8 cellular contexts compared by ENCODE assay signal in genomic region chr10:89250814-89251416, GRCh38. TPM values are rescaled to one million over a fixed set of nuclear protein-coding genes. Genes with fewer than 3 reads are reported as not detected.
DNase-seq lines count a peak whose midpoint lies in the region; ATAC-seq and TF ChIP-seq lines count a peak whose summit lies in the region.

No MANE protein-coding gene starts in this region.

- POLR2A ChIA-PET in naive thymus-derived CD8-positive, alpha-beta T cell (lab: Charles Lee) = interaction anchor here (1.4 to 3.1 kb wide), 7 partner anchors 8 to 451 kb away, joined by 3 to 28 read pairs (median 8); partner anchors contain the start of genes IFIT1, IFIT2, IFIT5 and KIF20B

- TF ChIP-seq CTCF in GM12865 (IDR thresholded peaks at IDR 0.05; ENCODE audit: insufficient read depth, low read depth, low read length, missing control alignments) (no peak), chondrocyte (IDR thresholded peaks at IDR 0.05) (no peak)

- H3K4me1 Mint-ChIP-seq in chondrocyte (ENCODE audit: low read depth) = peaks cover 9% of the 10 kb centered on the region
- H3K4me1 Mint-ChIP-seq in naive thymus-derived CD8-positive, alpha-beta T cell = peaks cover 11 to 31% (median 21%) of the 10 kb centered on the region in 4 donors

- H3K36me3 Mint-ChIP-seq in chondrocyte (ENCODE audit: low read depth) = no peaks in the 10 kb centered on the region
- H3K36me3 Mint-ChIP-seq in naive thymus-derived CD8-positive, alpha-beta T cell = peaks cover 3 to 5% (median 4%) of the 10 kb centered on the region in 3 donors

- no peaks in the 10 kb centered on the region for H3K27me3 Mint-ChIP-seq in chondrocyte (ENCODE audit: low read depth)
- peaks cover 0 to 7% (median 0%) of the 10 kb centered on the region in 5 donors for H3K27me3 Mint-ChIP-seq in naive thymus-derived CD8-positive, alpha-beta T cell

- no peaks in the 10 kb centered on the region for H3K27me3 ChIP-seq in MG63

- DNase-seq in GM12865 (ENCODE audit: low read depth) = no peak
- no peak for DNase-seq in MG63
- DNase-seq in chondrocyte (ENCODE audit: low spot score) = no peak
- peak in 2 of 10 donors; percentile 7 to 10 for DNase-seq in naive thymus-derived CD8-positive, alpha-beta T cell
- DNase-seq in D341Med (ENCODE audit: low spot score) = no peak
- no peak for DNase-seq in stimulated activated CD4-positive, alpha-beta T cell treated with anti-CD3 and anti-CD28 coated beads, Interleukin-2, amount 100 ng/mL, for 48 hours
- no peak for DNase-seq in putamen (ENCODE audit: low spot score)

- H3K27ac Mint-ChIP-seq in chondrocyte (ENCODE audit: unreplicated experiment) = peak overlapping the region; percentile 28
- H3K27ac Mint-ChIP-seq in naive thymus-derived CD8-positive, alpha-beta T cell = peak overlapping the region; percentile 65 to 93 (median 88)

- H3K9me3 Mint-ChIP-seq in chondrocyte (ENCODE audit: low read depth) = no peaks in the 10 kb centered on the region
- H3K9me3 Mint-ChIP-seq in naive thymus-derived CD8-positive, alpha-beta T cell = peaks cover 0 to 8% (median 3%) of the 10 kb centered on the region in 9 donors

- peak overlapping the region; percentile 75 for H3K4me3 Mint-ChIP-seq in chondrocyte (ENCODE audit: unreplicated experiment)
- peak overlapping the region; percentile 83 to 93 (median 88) for H3K4me3 Mint-ChIP-seq in naive thymus-derived CD8-positive, alpha-beta T cell

- H3K4me3 ChIP-seq in GM12865 (ENCODE audit: low read depth, low read length) (peak overlapping the region; percentile 82), MG63 (peak overlapping the region; percentile 89)

- H3K36me3 ChIP-seq in MG63 = no peaks in the 10 kb centered on the region

- H3K9me3 ChIP-seq in MG63 = peaks cover 10% of the 10 kb centered on the region

- no peak for ATAC-seq in naive thymus-derived CD8-positive, alpha-beta T cell
- ATAC-seq in GM19351 (IDR thresholded peaks at IDR 0.05; ENCODE audit: unreplicated experiment) = no peak

RNA-seq across cellular contexts. Expression of gene LIPA, which starts 0.7 kb away (rescaled TPM):
- total RNA-seq in MG63 (2014; rRNA removed; shearing (Covaris generic); ENCODE audit: low replicate concordance) = 37.5 and 45.9 TPM in 2 replicates
- 35.8 to 52.5 TPM (median 44.1 TPM) in 3 replicates for total RNA-seq in chondrocyte
- total RNA-seq in naive thymus-derived CD8-positive, alpha-beta T cell = 10 to 100 TPM; 31.2 to 38.4 TPM
- 100 to 1,000 TPM in 1 of 3 donors, 10 to 100 TPM in 2; 86.7 to 102 (median 88.6) TPM for polyA plus RNA-seq in naive thymus-derived CD8-positive, alpha-beta T cell

RNA-seq across cellular contexts. Expression of gene CH25H, which starts 43.8 kb away (rescaled TPM):
- total RNA-seq in MG63 (2014; rRNA removed; shearing (Covaris generic); ENCODE audit: low replicate concordance) = 0.63 TPM in 1 of 2 replicates, not detected in the other
- total RNA-seq in chondrocyte = not detected in 3 replicates
- total RNA-seq in naive thymus-derived CD8-positive, alpha-beta T cell = not detected
- under 1 TPM in 2 of 3 donors, not detected in 1; 0.28 to 0.82 TPM for polyA plus RNA-seq in naive thymus-derived CD8-positive, alpha-beta T cell

RNA-seq across cellular contexts. Expression of gene IFIT2, which starts 50.9 kb away (rescaled TPM):
- total RNA-seq in MG63 (2014; rRNA removed; shearing (Covaris generic); ENCODE audit: low replicate concordance) = 14.3 and 18.7 TPM in 2 replicates
- total RNA-seq in chondrocyte = 3.0 to 3.8 TPM (median 3.3 TPM) in 3 replicates
- 1 to 10 TPM; 5.6 to 7.0 TPM for total RNA-seq in naive thymus-derived CD8-positive, alpha-beta T cell
- polyA plus RNA-seq in naive thymus-derived CD8-positive, alpha-beta T cell = 1 to 10 TPM; 3.7 to 7.0 (median 5.7) TPM
